In the genomic region with DNA sequence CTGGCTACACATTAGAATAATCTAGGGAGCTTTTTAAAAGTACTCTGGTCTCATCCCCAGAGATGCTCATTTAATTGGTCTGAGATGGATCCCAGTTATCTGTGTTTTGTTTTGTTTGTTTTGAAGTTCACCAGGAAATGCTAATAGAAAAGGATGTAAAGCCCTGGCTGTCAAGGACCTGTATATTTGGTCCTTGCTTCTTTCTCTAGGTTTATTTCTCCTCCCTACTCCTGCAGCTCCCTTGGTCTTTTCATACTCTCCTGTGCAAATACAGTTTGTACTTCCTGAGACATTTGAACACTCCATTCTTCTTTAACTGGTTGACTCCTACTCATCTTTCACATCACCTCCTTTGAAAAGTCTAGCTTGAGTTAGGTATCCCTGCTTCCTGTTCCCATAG, we compare ENCODE assay signal across 2 cellular contexts.
A peak's percentile ranks its signal among the peaks of the same experiment; 100 is the strongest.
TF ChIP-seq lines count a peak whose summit lies in the region.

No MANE protein-coding gene starts in this region.

TF ChIP-seq in HEK293, 187 proteins besides CTCF, POLR2A, EP300 and RAD21:
- TF ChIP-seq ZNF311 (tag by site-specific recombination; IDR thresholded peaks at IDR 0.05; ENCODE audit: borderline replicate concordance) (no peak), ZNF558 (tag by site-specific recombination; IDR thresholded peaks at IDR 0.05) (peak; percentile 95), BCL11A (tag by site-specific recombination; IDR thresholded peaks at IDR 0.05; ENCODE audit: low read depth) (no peak)

TF ChIP-seq in GM12878, 131 proteins besides CTCF, POLR2A, EP300 and RAD21:
- TF ChIP-seq YBX1 (IDR thresholded peaks at IDR 0.05) = no peak
- no peak for TF ChIP-seq E2F8 (IDR thresholded peaks at IDR 0.05; ENCODE audit: low read depth, partially characterized antibody)
- TF ChIP-seq, protein P1, sequence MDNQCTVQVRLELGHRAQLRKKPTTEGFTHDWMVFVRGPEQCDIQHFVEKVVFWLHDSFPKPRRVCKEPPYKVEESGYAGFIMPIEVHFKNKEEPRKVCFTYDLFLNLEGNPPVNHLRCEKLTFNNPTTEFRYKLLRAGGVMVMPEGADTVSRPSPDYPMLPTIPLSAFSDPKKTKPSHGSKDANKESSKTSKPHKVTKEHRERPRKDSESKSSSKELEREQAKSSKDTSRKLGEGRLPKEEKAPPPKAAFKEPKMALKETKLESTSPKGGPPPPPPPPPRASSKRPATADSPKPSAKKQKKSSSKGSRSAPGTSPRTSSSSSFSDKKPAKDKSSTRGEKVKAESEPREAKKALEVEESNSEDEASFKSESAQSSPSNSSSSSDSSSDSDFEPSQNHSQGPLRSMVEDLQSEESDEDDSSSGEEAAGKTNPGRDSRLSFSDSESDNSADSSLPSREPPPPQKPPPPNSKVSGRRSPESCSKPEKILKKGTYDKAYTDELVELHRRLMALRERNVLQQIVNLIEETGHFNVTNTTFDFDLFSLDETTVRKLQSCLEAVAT (IDR thresholded peaks at IDR 0.05) = no peak
- TF ChIP-seq, protein P2, sequence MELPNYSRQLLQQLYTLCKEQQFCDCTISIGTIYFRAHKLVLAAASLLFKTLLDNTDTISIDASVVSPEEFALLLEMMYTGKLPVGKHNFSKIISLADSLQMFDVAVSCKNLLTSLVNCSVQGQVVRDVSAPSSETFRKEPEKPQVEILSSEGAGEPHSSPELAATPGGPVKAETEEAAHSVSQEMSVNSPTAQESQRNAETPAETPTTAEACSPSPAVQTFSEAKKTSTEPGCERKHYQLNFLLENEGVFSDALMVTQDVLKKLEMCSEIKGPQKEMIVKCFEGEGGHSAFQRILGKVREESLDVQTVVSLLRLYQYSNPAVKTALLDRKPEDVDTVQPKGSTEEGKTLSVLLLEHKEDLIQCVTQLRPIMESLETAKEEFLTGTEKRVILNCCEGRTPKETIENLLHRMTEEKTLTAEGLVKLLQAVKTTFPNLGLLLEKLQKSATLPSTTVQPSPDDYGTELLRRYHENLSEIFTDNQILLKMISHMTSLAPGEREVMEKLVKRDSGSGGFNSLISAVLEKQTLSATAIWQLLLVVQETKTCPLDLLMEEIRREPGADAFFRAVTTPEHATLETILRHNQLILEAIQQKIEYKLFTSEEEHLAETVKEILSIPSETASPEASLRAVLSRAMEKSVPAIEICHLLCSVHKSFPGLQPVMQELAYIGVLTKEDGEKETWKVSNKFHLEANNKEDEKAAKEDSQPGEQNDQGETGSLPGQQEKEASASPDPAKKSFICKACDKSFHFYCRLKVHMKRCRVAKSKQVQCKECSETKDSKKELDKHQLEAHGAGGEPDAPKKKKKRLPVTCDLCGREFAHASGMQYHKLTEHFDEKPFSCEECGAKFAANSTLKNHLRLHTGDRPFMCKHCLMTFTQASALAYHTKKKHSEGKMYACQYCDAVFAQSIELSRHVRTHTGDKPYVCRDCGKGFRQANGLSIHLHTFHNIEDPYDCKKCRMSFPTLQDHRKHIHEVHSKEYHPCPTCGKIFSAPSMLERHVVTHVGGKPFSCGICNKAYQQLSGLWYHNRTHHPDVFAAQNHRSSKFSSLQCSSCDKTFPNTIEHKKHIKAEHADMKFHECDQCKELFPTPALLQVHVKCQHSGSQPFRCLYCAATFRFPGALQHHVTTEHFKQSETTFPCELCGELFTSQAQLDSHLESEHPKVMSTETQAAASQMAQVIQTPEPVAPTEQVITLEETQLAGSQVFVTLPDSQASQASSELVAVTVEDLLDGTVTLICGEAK (IDR thresholded peaks at IDR 0.05; ENCODE audit: borderline replicate concordance) = no peak
- no peak for TF ChIP-seq RELA (IDR thresholded peaks at IDR 0.05; ENCODE audit: borderline replicate concordance, partially characterized antibody)
- TF ChIP-seq SPI1 (IDR thresholded peaks at IDR 0.05; ENCODE audit: borderline replicate concordance, insufficient read depth, low read depth, low read length) = no peak
- TF ChIP-seq STAT1 (conservative IDR thresholded peaks at IDR 0.05) = no peak
TF ChIP-seq in GM12878: peak in this region for 0.
